Comparison of ENCODE assay signal across 7 cellular contexts in genomic region chr11:363443-363805, GRCh38. TPM values are rescaled to one million over a fixed set of nuclear protein-coding genes. Genes with fewer than 3 reads are reported as not detected.
"Had no signal": no experiment of that assay in that cellular context is flagged by ENCODE, and none has a peak within 500 bp of the region (broad histone marks: within the 10 kb centered on the region; RNA-seq: fewer than 3 reads in every experiment).

No MANE protein-coding gene starts in this region.

RNA-seq across cellular contexts. Expression of gene B4GALNT4, which starts 5.9 kb away (rescaled TPM):
- total RNA-seq: activated B cell treated with CpG ODN at 0.5 μM for 24 hours had no signal

RNA-seq across cellular contexts. Expression of gene PKP3, which starts 30.6 kb away (rescaled TPM):
- total RNA-seq: activated CD4-positive, alpha-beta T cell treated with anti-CD3 and anti-CD28 coated beads, Interleukin-2, amount 10 ng/mL, durations not matched to agents 24 days and 14 days; activated naive CD4-positive, alpha-beta T cell treated with anti-CD3 and anti-CD28 coated beads for 36 hours; activated naive CD8-positive, alpha-beta T cell treated with anti-CD3 and anti-CD28 coated beads for 36 hours; activated T-helper 17 cell treated with anti-CD3 and anti-CD28 coated beads, Interleukin-2, amount 50 U/mL, for 72 hours; frontal cortex; T-helper 17 cell had no signal
